Comparison of ENCODE assay signal across 24 cellular contexts in genomic region chr3:188002626-188003138, GRCh38.
A peak's percentile ranks its signal among the peaks of the same experiment; 100 is the strongest.
DNase-seq lines count a peak whose midpoint lies in the region; ATAC-seq, FAIRE-seq and TF ChIP-seq lines count a peak whose summit lies in the region.
"Had no signal": no experiment of that assay in that cellular context is flagged by ENCODE, and none has a peak within 500 bp of the region (broad histone marks: within the 10 kb centered on the region; RNA-seq: fewer than 3 reads in every experiment).

No MANE protein-coding gene starts in this region.

- H3K4me1 ChIP-seq in Loucy (ENCODE audit: insufficient read depth, low read length, poor library complexity, severe bottlenecking) (peaks cover 83% of the 10 kb centered on the region), small intestine (ENCODE audit: control insufficient read depth in 2 of 2, insufficient read depth in 1 of 2, low read depth in 1 of 2, low read length in 1 of 2) (peaks cover 6 to 15% of the 10 kb centered on the region in 2 donors)
- H3K4me1 ChIP-seq: sigmoid colon, uterus had no signal

- peaks cover 4% of the 10 kb centered on the region; the same call in 1 of the 2 replicates for H3F3A ChIP-seq in Loucy (ENCODE audit: low read depth)

- peak overlapping the region; percentile 7 for H3K27ac Mint-ChIP-seq in dendritic cell treated with granulocyte-macrophage colony-stimulating factor and Interleukin-4, amounts not matched to agents 40 ng/mL and 50 ng/mL, for 4 days
- H3K27ac Mint-ChIP-seq: activated naive CD8-positive, alpha-beta T cell treated with anti-CD3 and anti-CD28 coated beads for 36 hours had no signal

- no peaks in the 10 kb centered on the region for H3K36me3 Mint-ChIP-seq in dendritic cell treated with granulocyte-macrophage colony-stimulating factor and Interleukin-4, amounts not matched to agents 40 ng/mL and 50 ng/mL, for 4 days (ENCODE audit: low read depth)
- H3K36me3 Mint-ChIP-seq: CD14-positive monocyte had no signal

- H3K79me2 ChIP-seq in Loucy (ENCODE audit: insufficient read depth, low read length): no peaks in the 10 kb centered on the region

- H3K4me3 Mint-ChIP-seq in dendritic cell treated with granulocyte-macrophage colony-stimulating factor and Interleukin-4, amounts not matched to agents 40 ng/mL and 50 ng/mL, for 4 days: no peak overlapping the region
- H3K4me3 Mint-ChIP-seq: activated naive CD8-positive, alpha-beta T cell treated with anti-CD3 and anti-CD28 coated beads for 36 hours; T-helper 1 cell treated with Interleukin-12 subunit alpha and Interleukin-12 subunit beta and Interleukin-4 antibody, amounts not matched to agents 30 μg/mL and 1 μg/mL, for 36 hours had no signal

- no peak for TF ChIP-seq CTCF in Loucy (conservative IDR thresholded peaks at IDR 0.05; ENCODE audit: low read length)

- FAIRE-seq in small intestine (lab: Jason Lieb, UNC): no peak
- FAIRE-seq: astrocyte, HTR-8/SVneo had no signal

- H3K4me2 ChIP-seq in Loucy (ENCODE audit: low read depth, low read length, poor library complexity, severe bottlenecking): peak overlapping the region; percentile 89

- H4K20me1 ChIP-seq in Loucy (ENCODE audit: insufficient read depth, low read length, poor library complexity, severe bottlenecking): no peaks in the 10 kb centered on the region

- peak overlapping the region; percentile 76 for H3K9ac ChIP-seq in Loucy (ENCODE audit: low read depth, low read length, poor library complexity, severe bottlenecking)

- ATAC-seq in GM21360 (IDR thresholded peaks at IDR 0.05; ENCODE audit: unreplicated experiment): no peak

- 93 to 100% (median 93%) methylated on average over 1 of the region's 1 CpG for WGBS in small intestine, 3 donors

- H3K9me3 ChIP-seq in Loucy (ENCODE audit: insufficient read depth, low read depth, low read length) (no peaks in the 10 kb centered on the region), small intestine (ENCODE audit: control insufficient read depth, low read depth) (no peaks in the 10 kb centered on the region)
- H3K9me3 ChIP-seq: prostate gland, sigmoid colon, uterus had no signal

- H2AFZ ChIP-seq in Loucy (ENCODE audit: low read length): no peak overlapping the region

- DNase-seq in DMS53 (lab: John Stamatoyannopoulos, UW): peak; percentile 62
- DNase-seq in small intestine: peak; percentile 57
- DNase-seq in OCI-M1 (lab: John Stamatoyannopoulos, UW): no peak
- DNase-seq in NCI-H446 (lab: John Stamatoyannopoulos, UW): no peak
- DNase-seq: activated effector memory CD4-positive, alpha-beta T cell treated with anti-CD3 and anti-CD28 coated beads, Interleukin-2, amount 50 U/mL, for 16 hours; activated naive CD8-positive, alpha-beta T cell treated with anti-CD3 and anti-CD28 coated beads for 36 hours; dermis blood vessel endothelial cell; H7; Karpas-422; mesenchymal stem cell; NCI-H1694; NCI-H526; sigmoid colon; stimulated activated naive CD4-positive, alpha-beta T cell; uterus had no signal

- H3K9me3 Mint-ChIP-seq in dendritic cell treated with granulocyte-macrophage colony-stimulating factor and Interleukin-4, amounts not matched to agents 40 ng/mL and 50 ng/mL, for 4 days: no peaks in the 10 kb centered on the region

- H3K27me3 Mint-ChIP-seq in dendritic cell treated with granulocyte-macrophage colony-stimulating factor and Interleukin-4, amounts not matched to agents 40 ng/mL and 50 ng/mL, for 4 days: no peaks in the 10 kb centered on the region
- H3K27me3 Mint-ChIP-seq: activated naive CD8-positive, alpha-beta T cell treated with anti-CD3 and anti-CD28 coated beads for 36 hours had no signal

- H3K4me1 Mint-ChIP-seq in dendritic cell treated with granulocyte-macrophage colony-stimulating factor and Interleukin-4, amounts not matched to agents 40 ng/mL and 50 ng/mL, for 4 days (ENCODE audit: low read depth): peaks cover 31% of the 10 kb centered on the region

- H3K27ac ChIP-seq in small intestine (ENCODE audit: low read depth in 1 of 2, low read length in 1 of 2): peak overlapping the region; percentile 23 to 77
- H3K27ac ChIP-seq: prostate gland, RWPE1, sigmoid colon, uterus had no signal

- H3K27me3 ChIP-seq in Loucy (ENCODE audit: insufficient read depth, low read length, poor library complexity, severe bottlenecking) (no peaks in the 10 kb centered on the region), small intestine (ENCODE audit: control insufficient read depth in 2 of 2, insufficient read depth in 2 of 2, low read length in 2 of 2) (no peaks in the 10 kb centered on the region)
- H3K27me3 ChIP-seq: sigmoid colon, uterus had no signal

- intact Hi-C loops in dendritic cell treated with granulocyte-macrophage colony-stimulating factor and Interleukin-4, amounts not matched to agents 40 ng/mL and 50 ng/mL, for 4 days (cut with micrococcal nuclease): no loop called here

- H3K36me3 ChIP-seq in Loucy (ENCODE audit: insufficient read depth, low read length): no peaks in the 10 kb centered on the region
- H3K36me3 ChIP-seq in small intestine (ENCODE audit: control insufficient read depth in 2 of 2, insufficient read depth in 2 of 2, low read length in 2 of 2): no peaks in the 10 kb centered on the region
- H3K36me3 ChIP-seq: prostate gland, sigmoid colon, uterus had no signal

- no peak overlapping the region for H3K4me3 ChIP-seq in Loucy (ENCODE audit: low read length, poor library complexity, severe bottlenecking)
- H3K4me3 ChIP-seq in small intestine (ENCODE audit: low read depth in 1 of 2, low read length in 2 of 2): no peak overlapping the region
- H3K4me3 ChIP-seq: prostate gland, sigmoid colon, uterus had no signal

- H3K9me2 ChIP-seq in Loucy (replicated peaks; ENCODE audit: low read depth, low read length): no peaks in the 10 kb centered on the region

Comparison
In these comparisons a context has a peak if more than half of its experiments do, and no peak if none do; other contexts are left out.
1. DNase-seq: peak in DMS53 (single experiment) and small intestine (single experiment); none in OCI-M1 (single experiment) and NCI-H446 (0 of 2).